10 cellular contexts compared by ENCODE assay signal in genomic region chr10:69344591-69345244, GRCh38.
A peak's percentile ranks its signal among the peaks of the same experiment; 100 is the strongest.
DNase-seq lines count a peak whose midpoint lies in the region; FAIRE-seq lines count a peak whose summit lies in the region.
"Had no signal": no experiment of that assay in that cellular context is flagged by ENCODE, and none has a peak within 500 bp of the region (broad histone marks: within the 10 kb centered on the region; RNA-seq: fewer than 3 reads in every experiment).

No MANE protein-coding gene starts in this region.

- intact Hi-C loops in CD4-positive, alpha-beta memory T cell (cut with micrococcal nuclease) = loop anchor here (2.0 kb wide), 1 partner anchor 16 kb away; no protein-coding TSS in a partner anchor

- peak overlapping the region in 1 of 2 donors; percentile 20 for H3K4me3 ChIP-seq in CD4-positive, alpha-beta memory T cell (ENCODE audit: low read length in 2 of 2)

- POLR2A ChIA-PET in CD4-positive, alpha-beta memory T cell (lab: Charles Lee; ENCODE audit: partially characterized antibody) = interaction anchor here (0.8 to 4.3 kb wide), 5 partner anchors 15 to 116 kb away, joined by 3 to 70 read pairs (median 10); no protein-coding TSS in a partner anchor

- peak overlapping the region; percentile 57 for H3K27ac ChIP-seq in CD4-positive, alpha-beta memory T cell (ENCODE audit: low read depth, low read length)
- H3K27ac ChIP-seq in epithelial cell of prostate = peak overlapping the region; percentile 13
- H3K27ac ChIP-seq: HL-60 had no signal

- no peaks in the 10 kb centered on the region for H3K27me3 Mint-ChIP-seq in CD4-positive, alpha-beta memory T cell

- H3K27me3 ChIP-seq in CD4-positive, alpha-beta memory T cell (ENCODE audit: insufficient read depth, low read length) = no peaks in the 10 kb centered on the region

- H3K4me1 ChIP-seq in CD4-positive, alpha-beta memory T cell (ENCODE audit: insufficient read depth, low read length) = peaks cover 73% of the 10 kb centered on the region

- peak; percentile 47 for FAIRE-seq in GM19239 (lab: Jason Lieb, UNC)
- FAIRE-seq: islet of Langerhans had no signal

- H3K4me1 Mint-ChIP-seq in CD4-positive, alpha-beta memory T cell = peaks cover 58 to 94% (median 80%) of the 10 kb centered on the region in 4 donors

- peak overlapping the region; percentile 83 to 94 (median 92) for H3K27ac Mint-ChIP-seq in CD4-positive, alpha-beta memory T cell

- CTCF ChIA-PET in CD4-positive, alpha-beta memory T cell (lab: Charles Lee; ENCODE audit: partially characterized antibody) = interaction anchor here (0.9 to 1.4 kb wide), 6 partner anchors 20 to 163 kb away, joined by 3 to 7 read pairs (median 4); no protein-coding TSS in a partner anchor

- H3K9me3 Mint-ChIP-seq in CD4-positive, alpha-beta memory T cell = no peaks in the 10 kb centered on the region

- H3K4me3 Mint-ChIP-seq in CD4-positive, alpha-beta memory T cell = peak overlapping the region; percentile 8 to 87 (median 74)

- H3K36me3 ChIP-seq in CD4-positive, alpha-beta memory T cell (ENCODE audit: insufficient read depth, low read length) = peaks cover 8% of the 10 kb centered on the region

- no peaks in the 10 kb centered on the region for H3K9me3 ChIP-seq in CD4-positive, alpha-beta memory T cell (ENCODE audit: control insufficient read depth in 1 of 2, low read length in 2 of 2)

- peak; percentile 24 to 51 (median 35) for DNase-seq in CD4-positive, alpha-beta memory T cell
- DNase-seq in GM19239 (ENCODE audit: insufficient read length, low spot score) (peak; percentile 32), NCI-H1105 (lab: John Stamatoyannopoulos, UW) (peak; percentile 36), epithelial cell of prostate (ENCODE audit: low read depth, low spot score) (no peak), midbrain (lab: John Stamatoyannopoulos, UW) (no peak), HuH-7 (ENCODE audit: low spot score) (no peak), AG08395 (ENCODE audit: low spot score) (no peak), SKM-1 (lab: John Stamatoyannopoulos, UW; ENCODE audit: unreplicated experiment) (no peak)

- peaks cover 21 to 37% of the 10 kb centered on the region in 2 donors for H3K36me3 Mint-ChIP-seq in CD4-positive, alpha-beta memory T cell

Comparison
In these comparisons a context has a peak if more than half of its experiments do, and no peak if none do; other contexts are left out.
1. DNase-seq: peak in CD4-positive, alpha-beta memory T cell (5 of 5), GM19239 (single experiment) and NCI-H1105 (single experiment); none in epithelial cell of prostate (single experiment), midbrain (single experiment), HuH-7 (single experiment), AG08395 (single experiment) and SKM-1 (single experiment).